In genomic region chr17:50354198-50354597, GRCh38 we compare ENCODE assay signal across 23 cellular contexts.
"Had no signal": no experiment of that assay in that cellular context is flagged by ENCODE, and none has a peak within 500 bp of the region (broad histone marks: within the 10 kb centered on the region; RNA-seq: fewer than 3 reads in every experiment).

No MANE protein-coding gene starts in this region.

- H3K27ac ChIP-seq: colonic mucosa, lower lobe of right lung, testis, VCaP had no signal

- H3K27me3 Mint-ChIP-seq: activated naive CD8-positive, alpha-beta T cell treated with anti-CD3 and anti-CD28 coated beads for 36 hours; brain; progenitor cell of endocrine pancreas; stimulated activated naive CD8-positive, alpha-beta T cell treated with anti-CD3 and anti-CD28 coated beads, Interleukin-15, Interleukin-2, amounts not matched to agents 100 ng/mL and 50 ng/mL, for 24 hours; T-helper 17 cell; type B pancreatic cell had no signal

- H3K4me1 Mint-ChIP-seq: nephron had no signal

- ATAC-seq: activated T-cell treated with anti-CD3 and anti-CD28 coated beads, Interleukin-2, amount 50 U/mL, for 4 hours; lower lobe of right lung; T-helper 17 cell had no signal

- DNase-seq: activated CD4-positive, alpha-beta T cell treated with anti-CD3 and anti-CD28 coated beads for 1 hour; activated gamma-delta T cell treated with Interleukin-2 at 50 U/mL for 16 hours; activated naive CD8-positive, alpha-beta T cell treated with anti-CD3 and anti-CD28 coated beads for 36 hours; activated T-cell treated with anti-CD3 and anti-CD28 coated beads, Interleukin-2, amount 50 U/mL, for 4 hours; anterior cingulate cortex; central memory CD4-positive, alpha-beta T cell; colonic mucosa; erythroblast; foreskin melanocyte; glutamatergic neuron; hypothalamus; lower lobe of right lung; midbrain; nucleus accumbens; stimulated activated CD4-positive, alpha-beta T cell treated with anti-CD3 and anti-CD28 coated beads, Interleukin-2, amount 100 ng/mL, for 24 hours; T-helper 17 cell; testis had no signal

- H3K4me1 ChIP-seq: colonic mucosa, lower lobe of right lung had no signal

- H3K27ac Mint-ChIP-seq: activated naive CD8-positive, alpha-beta T cell treated with anti-CD3 and anti-CD28 coated beads for 36 hours; brain; nephron; progenitor cell of endocrine pancreas; stimulated activated naive CD8-positive, alpha-beta T cell treated with anti-CD3 and anti-CD28 coated beads, Interleukin-15, Interleukin-2, amounts not matched to agents 100 ng/mL and 50 ng/mL, for 24 hours; T-helper 17 cell; type B pancreatic cell had no signal

- H3K9me3 ChIP-seq: colonic mucosa, lower lobe of right lung, testis had no signal

- H3K4me3 ChIP-seq: colonic mucosa, lower lobe of right lung, testis had no signal

- H3K9me3 Mint-ChIP-seq: activated naive CD8-positive, alpha-beta T cell treated with anti-CD3 and anti-CD28 coated beads for 36 hours; activated T-cell treated with anti-CD3 and anti-CD28 coated beads, Interleukin-2, amount 50 U/mL, for 4 hours; brain; nephron; stimulated activated naive CD8-positive, alpha-beta T cell treated with anti-CD3 and anti-CD28 coated beads, Interleukin-15, Interleukin-2, amounts not matched to agents 100 ng/mL and 50 ng/mL, for 24 hours; type B pancreatic cell had no signal

- H3K4me3 Mint-ChIP-seq: activated naive CD8-positive, alpha-beta T cell treated with anti-CD3 and anti-CD28 coated beads for 36 hours; activated T-cell treated with anti-CD3 and anti-CD28 coated beads, Interleukin-2, amount 50 U/mL, for 4 hours; brain; nephron; stimulated activated naive CD8-positive, alpha-beta T cell treated with anti-CD3 and anti-CD28 coated beads, Interleukin-15, Interleukin-2, amounts not matched to agents 100 ng/mL and 50 ng/mL, for 24 hours; T-helper 17 cell; type B pancreatic cell had no signal

- H3K27me3 ChIP-seq: colonic mucosa, testis had no signal
